8 cellular contexts compared by ENCODE assay signal in the genomic region with DNA sequence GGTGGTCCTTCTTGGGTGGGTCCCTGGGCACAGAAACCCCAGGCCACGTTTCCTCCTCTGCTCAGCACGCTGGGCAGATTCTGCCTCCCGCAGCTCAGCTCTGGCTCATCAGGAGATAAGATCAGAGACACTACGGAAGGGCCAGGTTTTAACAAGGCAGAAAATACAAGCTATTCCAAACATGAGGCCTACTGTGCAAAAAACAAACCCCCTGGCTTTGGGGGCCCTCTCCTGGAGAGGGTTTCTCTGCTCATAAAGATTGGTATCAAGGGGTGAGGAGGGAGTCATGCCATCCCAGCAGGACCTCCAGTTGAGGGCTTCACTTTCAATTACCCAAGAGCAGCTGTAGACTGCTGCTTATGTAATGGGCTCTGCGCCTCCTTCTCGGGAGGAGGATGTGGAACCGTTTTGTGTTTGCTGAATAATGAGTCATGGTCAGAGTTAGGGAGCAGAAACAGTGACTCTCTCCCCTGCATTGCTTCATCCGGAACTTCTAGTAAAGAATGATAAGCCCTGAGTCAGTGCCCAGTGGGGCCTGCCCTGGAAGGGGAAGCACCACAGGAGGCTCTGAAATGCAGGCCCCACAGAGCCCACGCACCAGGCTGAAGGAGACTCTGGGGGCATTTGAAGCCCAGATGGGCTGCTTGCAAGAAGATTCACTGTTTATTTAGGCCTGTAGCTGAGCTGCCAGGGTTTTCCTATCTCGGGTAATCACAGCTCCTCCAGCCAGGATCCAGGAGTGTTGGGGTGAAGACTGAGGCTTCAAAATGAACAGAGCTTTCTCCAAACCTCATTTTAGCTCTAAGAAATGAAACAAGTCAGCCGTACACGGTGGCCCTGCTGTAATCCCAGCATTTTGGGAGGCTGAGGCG.
DNase-seq lines count a peak whose midpoint lies in the region; ATAC-seq, FAIRE-seq and TF ChIP-seq lines count a peak whose summit lies in the region.

No MANE protein-coding gene starts in this region.

- no peak overlapping the region for H2BK12ac ChIP-seq in H1 (ENCODE audit: low read depth, low read length)

- peaks cover 14% of the 10 kb centered on the region for H3K27me3 Mint-ChIP-seq in T-helper 2 cell treated with Interferon-gamma antibody and Interleukin-4, amounts not matched to agents 5 μg/mL and 100 μg/mL, for 36 hours (ENCODE audit: low read depth)

- no peak overlapping the region for H2BK5ac ChIP-seq in H1 (ENCODE audit: low read depth, low read length)

- no peak for TF ChIP-seq EP300 in H1 (IDR thresholded peaks at IDR 0.05; ENCODE audit: borderline replicate concordance in 1 of 2, low read depth in 2 of 2, low read length in 2 of 2)

- H3K14ac ChIP-seq in H1 (ENCODE audit: insufficient read length), result no peak overlapping the region

- WGBS in H1 (ENCODE audit: extremely low coverage in 1 of 2, insufficient coverage in 1 of 2, insufficient read length in 1 of 2, insufficient replicate concordance in 2 of 2, low coverage in 1 of 2, low lambda C conversion rate in 2 of 2, missing lambda C conversion rate in 1 of 2), 2 experiments, result 85% methylated on average over 13 of the region's 13 CpGs; no CpG with 5 or more reads in 1 of the 2 experiments
- 41 to 47% methylated on average over 8 to 11 of the region's 13 CpGs for WGBS in mesodermal cell (ENCODE audit: insufficient coverage in 2 of 2), 2 experiments

- peaks cover 11% of the 10 kb centered on the region for H3K4me1 Mint-ChIP-seq in T-helper 2 cell treated with Interferon-gamma antibody and Interleukin-4, amounts not matched to agents 5 μg/mL and 100 μg/mL, for 36 hours (ENCODE audit: low read depth)

- no peaks in the 10 kb centered on the region for H4K20me1 ChIP-seq in H1 (replicated peaks in 1 of 2; ENCODE audit: control insufficient read depth in 1 of 2, insufficient read depth in 2 of 2, low read length in 2 of 2)

- H3K27ac ChIP-seq in H1 (ENCODE audit: low read depth, low read length), result no peak overlapping the region
- H3K27ac ChIP-seq in mesodermal cell (ENCODE audit: low read depth, low read length, severe bottlenecking), result peak overlapping the region; percentile 92

- no peak overlapping the region for H2BK120ac ChIP-seq in H1 (replicated peaks; ENCODE audit: low read depth, low read length)

- H3K4me2 ChIP-seq in H1 (ENCODE audit: insufficient read depth in 1 of 2, low read depth in 2 of 2, low read length in 2 of 2), result no peak overlapping the region

- no peak overlapping the region for H3K4ac ChIP-seq in H1 (replicated peaks; ENCODE audit: insufficient read length, low read depth, low read length)

- no peak overlapping the region for H4K91ac ChIP-seq in H1 (replicated peaks; ENCODE audit: insufficient read length, low read length)

- H4K8ac ChIP-seq in H1 (ENCODE audit: extremely low read depth, insufficient read depth, low read length), result peak overlapping the region; percentile 54; the same call in 1 of the 2 replicates

- H3K9me3 ChIP-seq in H1 (ENCODE audit: insufficient read depth in 2 of 2, low read depth in 1 of 2, low read length in 1 of 2) (no peaks in the 10 kb centered on the region), mesodermal cell (ENCODE audit: control insufficient read depth, low read length) (no peaks in the 10 kb centered on the region)

- H3K36me3 ChIP-seq in H1 (ENCODE audit: control insufficient read depth in 2 of 4, insufficient read depth in 4 of 4, low read length in 3 of 4) (no peaks in the 10 kb centered on the region), mesodermal cell (ENCODE audit: control insufficient read depth, insufficient read depth, low read length) (no peaks in the 10 kb centered on the region)

- no peak overlapping the region for H3K4me3 ChIP-seq in H1 (ENCODE audit: extremely low read depth in 1 of 4, insufficient read depth in 2 of 4, low read depth in 3 of 4, low read length in 4 of 4)
- H3K4me3 ChIP-seq in mesodermal cell (ENCODE audit: extremely low read depth, insufficient read depth, low read length, poor library complexity, severe bottlenecking), result no peak overlapping the region

- no peak overlapping the region for H2AK5ac ChIP-seq in H1 (ENCODE audit: low read depth, low read length)

- DNase-seq in DMS53 treated with DMSO at 0.1 percent for 48 hours (lab: John Stamatoyannopoulos, UW; ENCODE audit: unreplicated experiment), result peak; percentile 100
- DNase-seq in T-helper 2 cell treated with Interferon-gamma antibody and Interleukin-4, amounts not matched to agents 5 μg/mL and 100 μg/mL, for 36 hours (ENCODE audit: low spot score), result peak; percentile 80
- peak in 1 of 2 experiments; percentile 17 for DNase-seq in H1 (ENCODE audit: low read depth in 1 of 2, low spot score in 2 of 2)
- peak; percentile 7 for DNase-seq in stimulated activated CD8-positive, alpha-beta memory T cell treated with anti-CD3 and anti-CD28 coated beads, Interleukin-7, amount 100 ng/mL, for 24 hours (ENCODE audit: low read depth)
- no peak for DNase-seq in NCI-H187 (lab: John Stamatoyannopoulos, UW)

- H3K4me3 Mint-ChIP-seq in T-helper 2 cell treated with Interferon-gamma antibody and Interleukin-4, amounts not matched to agents 5 μg/mL and 100 μg/mL, for 36 hours, result no peak overlapping the region

- CTCF ChIA-PET in H1 (lab: Charles Lee; ENCODE audit: partially characterized antibody), result interaction anchor here (1.0 to 1.1 kb wide), 2 partner anchors 76 to 153 kb away, joined by 3 read pairs; no protein-coding TSS in a partner anchor

- H3K4me1 ChIP-seq in H1 (replicated peaks in 1 of 4; ENCODE audit: control insufficient read depth in 3 of 4, insufficient read depth in 4 of 4, low read length in 3 of 4) (peaks cover 0 to 4% (median 1%) of the 10 kb centered on the region in 4 experiments; a peak in 3 of 7 replicates), mesodermal cell (ENCODE audit: control insufficient read depth, insufficient read depth, low read length, poor library complexity, severe bottlenecking) (peaks cover 38% of the 10 kb centered on the region)

- H2AFZ ChIP-seq in H1 (ENCODE audit: low read length), result no peak overlapping the region

- H4K5ac ChIP-seq in H1 (ENCODE audit: insufficient read length, low read depth, low read length), result no peak overlapping the region

- FAIRE-seq in H1 (lab: Jason Lieb, UNC), result no peak

- TF ChIP-seq CTCF in H1 (IDR thresholded peaks at IDR 0.05; ENCODE audit: control extremely low read depth in 1 of 3, insufficient read depth in 1 of 3, low read depth in 1 of 3, low read length in 3 of 3), result no peak

- H3K9ac ChIP-seq in H1 (replicated peaks in 1 of 4; ENCODE audit: extremely low read depth in 1 of 4, low read depth in 3 of 4, low read length in 3 of 4), result no peak overlapping the region

- H3K79me2 ChIP-seq in H1 (ENCODE audit: control insufficient read depth in 1 of 2, insufficient read depth in 2 of 2, low read length in 2 of 2), result no peaks in the 10 kb centered on the region

- no peak overlapping the region for H2BK20ac ChIP-seq in H1 (ENCODE audit: low read length)

- H3K9me3 Mint-ChIP-seq in T-helper 2 cell treated with Interferon-gamma antibody and Interleukin-4, amounts not matched to agents 5 μg/mL and 100 μg/mL, for 36 hours, result no peaks in the 10 kb centered on the region

- H3K79me1 ChIP-seq in H1 (ENCODE audit: low read depth, low read length), result no peaks in the 10 kb centered on the region

- peak overlapping the region; percentile 47 for H3K27ac Mint-ChIP-seq in T-helper 2 cell treated with Interferon-gamma antibody and Interleukin-4, amounts not matched to agents 5 μg/mL and 100 μg/mL, for 36 hours

- no peaks in the 10 kb centered on the region for H3K27me3 ChIP-seq in H1 (replicated peaks in 1 of 4; ENCODE audit: control insufficient read depth in 3 of 4, extremely low read depth in 1 of 4, insufficient read depth in 3 of 4, low read length in 3 of 4)

- no peak overlapping the region for H3K18ac ChIP-seq in H1 (ENCODE audit: extremely low read depth, low read length)

- TF ChIP-seq POLR2A in H1 (IDR thresholded peaks at IDR 0.05; ENCODE audit: control extremely low read depth in 1 of 2, low read depth in 2 of 2, low read length in 2 of 2), result no peak

- no peaks in the 10 kb centered on the region for H3K36me3 Mint-ChIP-seq in T-helper 2 cell treated with Interferon-gamma antibody and Interleukin-4, amounts not matched to agents 5 μg/mL and 100 μg/mL, for 36 hours (ENCODE audit: low read depth)

- H3K23ac ChIP-seq in H1 (ENCODE audit: insufficient read length), result no peak overlapping the region

- no peak overlapping the region for H3K56ac ChIP-seq in H1 (replicated peaks; ENCODE audit: insufficient read length, low read depth, low read length)

- POLR2A ChIA-PET in H1 (lab: Charles Lee; ENCODE audit: partially characterized antibody), result no interaction called here

- peak; percentile 31 to 37 for TF ChIP-seq RAD21 in H1 (IDR thresholded peaks at IDR 0.05 in 1 of 2, conservative IDR thresholded peaks at IDR 0.05 in 1 of 2; ENCODE audit: low read depth in 2 of 2, low read length in 2 of 2)

- no peak overlapping the region for H2BK15ac ChIP-seq in H1 (ENCODE audit: low read length)

- ATAC-seq in GM21360 (IDR thresholded peaks at IDR 0.05; ENCODE audit: unreplicated experiment) (peak; percentile 91), HG03571 (IDR thresholded peaks at IDR 0.05; ENCODE audit: unreplicated experiment) (peak; percentile 92)

- 0 out of 2 replicates have a peak, but pooled peaks cover 2% of the 10 kb centered on the region for H3K23me2 ChIP-seq in H1 (ENCODE audit: low read depth, low read length)

TF ChIP-seq in H1, 55 proteins besides CTCF, POLR2A, EP300 and RAD21:
- TF ChIP-seq, protein P1, sequence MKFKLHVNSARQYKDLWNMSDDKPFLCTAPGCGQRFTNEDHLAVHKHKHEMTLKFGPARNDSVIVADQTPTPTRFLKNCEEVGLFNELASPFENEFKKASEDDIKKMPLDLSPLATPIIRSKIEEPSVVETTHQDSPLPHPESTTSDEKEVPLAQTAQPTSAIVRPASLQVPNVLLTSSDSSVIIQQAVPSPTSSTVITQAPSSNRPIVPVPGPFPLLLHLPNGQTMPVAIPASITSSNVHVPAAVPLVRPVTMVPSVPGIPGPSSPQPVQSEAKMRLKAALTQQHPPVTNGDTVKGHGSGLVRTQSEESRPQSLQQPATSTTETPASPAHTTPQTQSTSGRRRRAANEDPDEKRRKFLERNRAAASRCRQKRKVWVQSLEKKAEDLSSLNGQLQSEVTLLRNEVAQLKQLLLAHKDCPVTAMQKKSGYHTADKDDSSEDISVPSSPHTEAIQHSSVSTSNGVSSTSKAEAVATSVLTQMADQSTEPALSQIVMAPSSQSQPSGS (IDR thresholded peaks at IDR 0.05; ENCODE audit: low read length), result no peak

Comparison
In these comparisons a context has a peak if more than half of its experiments do, and no peak if none do; other contexts are left out.
1. DNase-seq: peak in DMS53 treated with DMSO at 0.1 percent for 48 hours (single experiment), T-helper 2 cell treated with Interferon-gamma antibody and Interleukin-4, amounts not matched to agents 5 μg/mL and 100 μg/mL, for 36 hours (single experiment) and stimulated activated CD8-positive, alpha-beta memory T cell treated with anti-CD3 and anti-CD28 coated beads, Interleukin-7, amount 100 ng/mL, for 24 hours (single experiment); none in NCI-H187 (0 of 2).